Comparison of ENCODE assay signal across 28 cellular contexts in the genomic region with DNA sequence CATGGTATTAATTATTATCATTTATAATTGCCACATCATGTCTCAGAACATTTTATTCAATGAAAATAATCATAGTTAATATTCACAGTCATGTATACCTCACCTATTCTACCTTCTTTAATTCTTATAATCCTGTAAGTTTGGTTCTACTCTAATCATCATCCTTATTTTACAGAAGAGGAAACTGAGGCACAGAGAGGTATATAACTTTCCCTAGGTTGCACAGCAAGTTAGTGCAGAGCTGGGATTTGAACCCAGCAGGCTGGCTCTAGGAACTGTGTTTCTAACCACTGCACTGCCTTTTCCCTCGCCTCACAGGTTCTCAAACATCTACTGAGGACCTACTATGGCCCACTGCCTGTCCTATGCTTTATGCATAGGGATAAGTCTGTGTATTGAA. TPM values are rescaled to one million over a fixed set of nuclear protein-coding genes. Genes with fewer than 3 reads are reported as not detected.
A peak's percentile ranks its signal among the peaks of the same experiment; 100 is the strongest.
DNase-seq lines count a peak whose midpoint lies in the region; ATAC-seq, FAIRE-seq and TF ChIP-seq lines count a peak whose summit lies in the region.
"Had no signal": no experiment of that assay in that cellular context is flagged by ENCODE, and none has a peak within 500 bp of the region (broad histone marks: within the 10 kb centered on the region; RNA-seq: fewer than 3 reads in every experiment).

No MANE protein-coding gene starts in this region.

- POLR2A ChIA-PET in A549 (lab: Yijun Ruan, JAX) (interaction anchor here (1.6 kb wide), 1 partner anchor 32 kb away, joined by 13 read pairs; a partner anchor contains a TSS), K562 (lab: Yijun Ruan, JAX) (interaction anchor here (0.6 to 1.2 kb wide), 2 partner anchors 10 to 324 kb away, joined by 3 read pairs; no protein-coding TSS in a partner anchor), WTC11 (lab: Charles Lee) (no interaction called here)

- TF ChIP-seq RAD21 in A549 (conservative IDR thresholded peaks at IDR 0.05 in 1 of 2, IDR thresholded peaks at IDR 0.05 in 1 of 2) (no peak), K562 (CRISPR knock-in tag; conservative IDR thresholded peaks at IDR 0.05 in 1 of 2, IDR thresholded peaks at IDR 0.05 in 1 of 2) (no peak)

- no peak for TF ChIP-seq POLR2A in A549 (IDR thresholded peaks at IDR 0.05; ENCODE audit: low read length)
- TF ChIP-seq POLR2A in K562 (conservative IDR thresholded peaks at IDR 0.05) = no peak

- H3K27ac Mint-ChIP-seq in WTC11 = no peak overlapping the region
- H3K27ac Mint-ChIP-seq: B cell; CD8-positive, alpha-beta memory T cell had no signal

- in situ Hi-C loops in K562 (cut with MboI) = no loop called here

- 84% methylated on average over 1 of the region's 1 CpG for WGBS in A549 (ENCODE audit: missing lambda C conversion rate)
- WGBS in K562 (ENCODE audit: insufficient coverage, low coverage, missing lambda C conversion rate) = 36% methylated on average over 1 of the region's 1 CpG

- no peak for TF ChIP-seq EP300 in A549 (IDR thresholded peaks at IDR 0.05)
- no peak for TF ChIP-seq EP300 in K562 (IDR thresholded peaks at IDR 0.05; ENCODE audit: low read length)

- intact Hi-C loops in K562 (cut with micrococcal nuclease) = no loop called here

- no peaks in the 10 kb centered on the region for H3K9me3 Mint-ChIP-seq in WTC11
- H3K9me3 Mint-ChIP-seq: CD14-positive monocyte; CD4-positive, alpha-beta memory T cell; CD4-positive, CD25-positive, alpha-beta regulatory T cell; CD8-positive, alpha-beta memory T cell had no signal

- no peaks in the 10 kb centered on the region for H3K79me2 ChIP-seq in K562 (ENCODE audit: control insufficient read depth, insufficient read depth, low read length)

- no peaks in the 10 kb centered on the region for H3K36me3 Mint-ChIP-seq in WTC11
- H3K36me3 Mint-ChIP-seq: CD4-positive, alpha-beta memory T cell; CD4-positive, CD25-positive, alpha-beta regulatory T cell; CD8-positive, alpha-beta memory T cell had no signal

- no peaks in the 10 kb centered on the region for H3K9me3 ChIP-seq in A549
- no peaks in the 10 kb centered on the region for H3K9me3 ChIP-seq in K562 (replicated peaks; ENCODE audit: control insufficient read depth, insufficient read depth, low read depth, low read length)
- no peaks in the 10 kb centered on the region for H3K9me3 ChIP-seq in BE2C
- H3K9me3 ChIP-seq: BLaER1 had no signal

- H2AFZ ChIP-seq in K562 (ENCODE audit: low read depth, low read length) = no peak overlapping the region

- H4K20me1 ChIP-seq in K562 (replicated peaks; ENCODE audit: control insufficient read depth, insufficient read depth, low read length) = no peaks in the 10 kb centered on the region
- H4K20me1 ChIP-seq: BLaER1 had no signal

- ATAC-seq in A549 (no peak), K562 (no peak), WTC11 (no peak)
- ATAC-seq: GM12878 had no signal

- H3K4me3 ChIP-seq in A549 (no peak overlapping the region), K562 (no peak overlapping the region), coronary artery (no peak overlapping the region), BE2C (ENCODE audit: low read depth, low read length) (no peak overlapping the region)
- H3K4me3 ChIP-seq: BLaER1, GM12878 had no signal

- H3K9me1 ChIP-seq in K562 (ENCODE audit: control insufficient read depth, insufficient read depth, low read length) = no peaks in the 10 kb centered on the region

- H3K36me3 ChIP-seq in K562 (ENCODE audit: control insufficient read depth, insufficient read depth, low read length) (no peaks in the 10 kb centered on the region; the same call in 2 of the 3 replicates), BE2C (no peaks in the 10 kb centered on the region)
- H3K36me3 ChIP-seq: BLaER1 had no signal

- peaks cover 28% of the 10 kb centered on the region for H3K4me1 Mint-ChIP-seq in WTC11

- H3K27ac ChIP-seq in A549 (no peak overlapping the region), K562 (ENCODE audit: extremely low read depth, low read depth, low read length) (no peak overlapping the region), coronary artery (no peak overlapping the region)
- H3K27ac ChIP-seq: BLaER1 had no signal

- H3K4me1 ChIP-seq in A549 (peaks cover 16% of the 10 kb centered on the region; the same call in 2 of the 3 replicates), K562 (replicated peaks in 1 of 2; ENCODE audit: control insufficient read depth in 2 of 2, insufficient read depth in 2 of 2, low read length in 2 of 2) (peaks cover 4 to 13% of the 10 kb centered on the region in 2 experiments; a peak in 4 of 5 replicates), BE2C (no peaks in the 10 kb centered on the region)

- no peaks in the 10 kb centered on the region for H3K27me3 ChIP-seq in K562 (ENCODE audit: control insufficient read depth in 2 of 2, insufficient read depth in 2 of 2, low read length in 2 of 2)
- no peaks in the 10 kb centered on the region for H3K27me3 ChIP-seq in BE2C
- H3K27me3 ChIP-seq: BLaER1 had no signal

- no peak overlapping the region for H3K4me3 Mint-ChIP-seq in WTC11
- H3K4me3 Mint-ChIP-seq: B cell; CD14-positive monocyte; CD4-positive, alpha-beta memory T cell; CD4-positive, CD25-positive, alpha-beta regulatory T cell; CD8-positive, alpha-beta memory T cell had no signal

- no TSS peak for BruUV-seq in K562 (replicated peaks; lab: Mats Ljungman, UMichigan)

- H3K4me2 ChIP-seq in A549 (no peak overlapping the region), K562 (ENCODE audit: insufficient read depth, low read length) (no peak overlapping the region)
- H3K4me2 ChIP-seq: BLaER1 had no signal

- H3K27me3 Mint-ChIP-seq in WTC11 (ENCODE audit: low read depth) = peaks cover 3% of the 10 kb centered on the region; the same call in 1 of the 2 replicates
- H3K27me3 Mint-ChIP-seq: B cell; CD4-positive, alpha-beta memory T cell; CD4-positive, CD25-positive, alpha-beta regulatory T cell had no signal

- TF ChIP-seq CTCF in A549 (IDR thresholded peaks at IDR 0.05) = no peak
- no peak for TF ChIP-seq CTCF in K562 (IDR thresholded peaks at IDR 0.05 in 2 of 3, conservative IDR thresholded peaks at IDR 0.05 in 1 of 3; ENCODE audit: insufficient read depth in 2 of 3, low read depth in 1 of 3, low read length in 3 of 3)
- TF ChIP-seq CTCF in coronary artery (IDR thresholded peaks at IDR 0.05) = no peak
- TF ChIP-seq CTCF in WTC11 (IDR thresholded peaks at IDR 0.05) = no peak
- TF ChIP-seq CTCF in BE2C (IDR thresholded peaks at IDR 0.05; ENCODE audit: low read depth, low read length) = no peak

- FAIRE-seq in A549 (lab: Jason Lieb, UNC) (no peak), K562 (lab: Jason Lieb, UNC) (no peak)
- FAIRE-seq: A204.1, GM12878, GM12892, GM18507, GM19239 had no signal

- no peak overlapping the region for H3K9ac ChIP-seq in K562 (ENCODE audit: insufficient read depth in 1 of 2, low read depth in 2 of 2, low read length in 2 of 2)
- H3K9ac ChIP-seq: BLaER1 had no signal

- CTCF ChIA-PET in A549 (lab: Yijun Ruan, JAX) = interaction anchor here (0.6 to 18.1 kb wide), 11 partner anchors 8 to 267 kb away, joined by 3 to 306 read pairs (median 4); no protein-coding TSS in a partner anchor
- CTCF ChIA-PET in K562 (lab: Yijun Ruan, JAX; ENCODE audit: low intra/inter-chr PET ratio) = no interaction called here
- CTCF ChIA-PET in WTC11 (lab: Charles Lee) = interaction anchor here (1.2 kb wide), 1 partner anchor 328 kb away, joined by 3 read pairs; no protein-coding TSS in a partner anchor

- no peak for DNase-seq in A549 (ENCODE audit: low read depth in 1 of 2, low spot score in 1 of 2)
- no peak for DNase-seq in K562 (ENCODE audit: extremely low read depth in 1 of 4, low spot score in 3 of 4)
- DNase-seq in coronary artery (ENCODE audit: low spot score) = peak; percentile 22
- DNase-seq in WTC11 (ENCODE audit: low spot score) = no peak
- no peak for DNase-seq in BE2C
- no peak for DNase-seq in NCI-H2171 treated with DMSO at 0.1 percent for 48 hours (lab: John Stamatoyannopoulos, UW)
- DNase-seq: 8988T; AML-193; C1 segment of cervical spinal cord; CD4-positive, alpha-beta memory T cell; CD4-positive, CD25-positive, alpha-beta regulatory T cell; CD8-positive, alpha-beta memory T cell; COR-L47; DMS 273 treated with DMSO at 0.1 percent for 48 hours; DMS153; DMS53; DMS79; DND-41; EL; GDM1 had no signal

TF ChIP-seq in A549, 52 proteins besides CTCF, POLR2A, EP300 and RAD21 (continues in another document):
- TF ChIP-seq ZFP36 (IDR thresholded peaks at IDR 0.05; ENCODE audit: borderline replicate concordance, partially characterized antibody) = peak; percentile 36
- no peak for TF ChIP-seq NR3C1 (IDR thresholded peaks at IDR 0.05)

TF ChIP-seq in WTC11, 78 proteins besides CTCF, POLR2A, EP300 and RAD21 (continues in another document):
- TF ChIP-seq RORB (CRISPR knock-in tag; IDR thresholded peaks at IDR 0.05) = no peak
- no peak for TF ChIP-seq IRF2 (CRISPR knock-in tag; IDR thresholded peaks at IDR 0.05; ENCODE audit: borderline replicate concordance, low read depth)

RNA-seq across cellular contexts. Expression of a gene that starts 32.7 kb away (rescaled TPM):
- polyA plus RNA-seq in A549 (2011; rRNA removed) (107 and 111 TPM in 2 replicates), A549 (2017; fragmentation: RNase III; extraction: RNeasy Plus Mini Kit Qiagen cat#74134 plus additional on column Dnase treatment) (41.1 to 50.7 TPM (median 46.0 TPM) in 3 replicates), K562 (2011; rRNA removed) (164 and 229 TPM in 2 replicates), K562 (2014; fragmentation: Illumina TruSeq; extraction: Trizol) (81.1 and 94.7 TPM in 2 replicates), K562 (2014; fragmentation: Nextera tagmentation; extraction: Ambion mirVana) (10 to 100 TPM; 22.8 to 29.8 TPM), K562 (2014; rRNA removed) (118 and 163 TPM in 2 replicates)
- polyA plus RNA-seq in A549 (2012; cell fraction: cytosol; rRNA removed) = 81.8 and 97.0 TPM in 2 replicates
- 137 and 157 TPM in 2 replicates for polyA plus RNA-seq in A549 (2012; cell fraction: nucleus; rRNA removed)
- 31.2 and 45.5 TPM in 2 replicates for polyA minus RNA-seq in A549 (2011; rRNA and poly(A)+ RNA removed)
- total RNA-seq in K562 (2011; cell fraction: chromatin; rRNA removed; ENCODE audit: low replicate concordance) = 209 and 630 TPM in 2 replicates
- 107 and 151 TPM in 2 replicates for total RNA-seq in K562 (2011; cell fraction: nucleolus; rRNA removed)
- 261 and 301 TPM in 2 replicates for total RNA-seq in K562 (2011; cell fraction: nucleoplasm; rRNA removed)
- total RNA-seq in K562 (2014; rRNA removed) (51.1 and 51.8 TPM in 2 replicates), K562 (2014; rRNA removed; fragmentation: Illumina TruSeq; extraction: Trizol) (91.0 and 106 TPM in 2 replicates), K562 (2015; rRNA removed; fragmentation: Illumina TruSeq; extraction: Trizol) (68.1 and 75.0 TPM in 2 replicates), K562 (2021) (91.7 and 100 TPM in 2 replicates), WTC11 (2021) (167 to 223 TPM (median 221 TPM) in 3 replicates)
- 131 and 284 TPM in 2 replicates for polyA plus RNA-seq in K562 (2011; cell fraction: cytosol; rRNA removed)
- polyA plus RNA-seq in K562 (2011; cell fraction: nucleus; rRNA removed) = 372 and 557 TPM in 2 replicates
- 64.3 and 80.1 TPM in 2 replicates for polyA plus RNA-seq in K562 (2012)
- polyA minus RNA-seq in K562 (2011; rRNA and poly(A)+ RNA removed) = 83.8 and 95.9 TPM in 2 replicates
- polyA minus RNA-seq in K562 (2011; cell fraction: cytosol; rRNA and poly(A)+ RNA removed) = 38.2 and 47.6 TPM in 2 replicates
- 92.9 and 111 TPM in 2 replicates for polyA minus RNA-seq in K562 (2011; cell fraction: nucleus; rRNA and poly(A)+ RNA removed)
- 12.0 TPM for polyA plus RNA-seq in BE2C (2012; ENCODE audit: insufficient read depth, insufficient read length, low read depth)
